Comparison of ENCODE assay signal across 11 cellular contexts in genomic region chr6:114304304-114304887, GRCh38. TPM values are rescaled to one million over a fixed set of nuclear protein-coding genes. Genes with fewer than 3 reads are reported as not detected.
DNase-seq lines count a peak whose midpoint lies in the region; ATAC-seq and TF ChIP-seq lines count a peak whose summit lies in the region.
"Had no signal": no experiment of that assay in that cellular context is flagged by ENCODE, and none has a peak within 500 bp of the region (broad histone marks: within the 10 kb centered on the region; RNA-seq: fewer than 3 reads in every experiment).

No MANE protein-coding gene starts in this region.

- intact Hi-C loops in lower lobe of right lung (cut with DNase I) (no loop called here), thyroid gland (cut with DNase I) (no loop called here), natural killer cell (cut with micrococcal nuclease) (no loop called here)

- H3K4me3 ChIP-seq in lower lobe of right lung (no peak overlapping the region), thyroid gland (replicated peaks in 1 of 3) (no peak overlapping the region)

- ATAC-seq in lower lobe of right lung, result no peak
- no peak for ATAC-seq in GM21786 (IDR thresholded peaks at IDR 0.05; ENCODE audit: unreplicated experiment)
- no peak for ATAC-seq in natural killer cell

- peak; percentile 34 for TF ChIP-seq CTCF in lower lobe of right lung (IDR thresholded peaks at IDR 0.05)
- peak in 2 of 6 experiments; percentile 26 to 46 for TF ChIP-seq CTCF in thyroid gland (IDR thresholded peaks at IDR 0.05)
- TF ChIP-seq CTCF in natural killer cell (IDR thresholded peaks at IDR 0.05), result no peak

- no peaks in the 10 kb centered on the region for H3K36me3 ChIP-seq in lower lobe of right lung
- no peaks in the 10 kb centered on the region for H3K36me3 ChIP-seq in thyroid gland

- H3K9me3 ChIP-seq in lower lobe of right lung, result no peaks in the 10 kb centered on the region
- no peaks in the 10 kb centered on the region for H3K9me3 ChIP-seq in thyroid gland

- H3K4me1 ChIP-seq in lower lobe of right lung (no peaks in the 10 kb centered on the region), thyroid gland (no peaks in the 10 kb centered on the region)

- H3K27ac Mint-ChIP-seq in natural killer cell, result no peak overlapping the region
- H3K27ac Mint-ChIP-seq: activated CD4-positive, alpha-beta T cell treated with anti-CD3 and anti-CD28 coated beads, Interleukin-2, amount 10 ng/mL, durations not matched to agents 7 days and 5 days; memory B cell had no signal

- H3K27me3 Mint-ChIP-seq in natural killer cell (ENCODE audit: low read depth in 2 of 2), result no peaks in the 10 kb centered on the region
- H3K27me3 Mint-ChIP-seq: activated CD4-positive, alpha-beta T cell treated with anti-CD3 and anti-CD28 coated beads, Interleukin-2, amount 10 ng/mL, durations not matched to agents 7 days and 5 days; memory B cell had no signal

- H3K36me3 Mint-ChIP-seq in natural killer cell, result no peaks in the 10 kb centered on the region
- H3K36me3 Mint-ChIP-seq: memory B cell had no signal

- TF ChIP-seq POLR2A in thyroid gland (IDR thresholded peaks at IDR 0.05), result no peak

- no peak overlapping the region for H3K4me3 Mint-ChIP-seq in natural killer cell
- H3K4me3 Mint-ChIP-seq: activated CD4-positive, alpha-beta T cell treated with anti-CD3 and anti-CD28 coated beads, Interleukin-2, amount 10 ng/mL, durations not matched to agents 7 days and 5 days; memory B cell had no signal

- H3K9me3 Mint-ChIP-seq in natural killer cell, result peaks cover 1 to 3% of the 10 kb centered on the region in 2 donors
- H3K9me3 Mint-ChIP-seq: activated CD4-positive, alpha-beta T cell treated with anti-CD3 and anti-CD28 coated beads, Interleukin-2, amount 10 ng/mL, durations not matched to agents 7 days and 5 days had no signal

- H3K4me1 Mint-ChIP-seq in natural killer cell, result no peaks in the 10 kb centered on the region
- H3K4me1 Mint-ChIP-seq: activated CD4-positive, alpha-beta T cell treated with anti-CD3 and anti-CD28 coated beads, Interleukin-2, amount 10 ng/mL, durations not matched to agents 7 days and 5 days; memory B cell had no signal

- WGBS in thyroid gland, 2 donors, result 80 to 92% methylated on average over 1 of the region's 1 CpG

- DNase-seq in EH (ENCODE audit: low read depth) (peak; percentile 11), Kasumi-1 (lab: John Stamatoyannopoulos, UW) (peak; percentile 24 to 56), amniotic epithelial cell (ENCODE audit: low read depth) (peak; percentile 9), lower lobe of right lung (no peak), HPDE6-E6E7 (ENCODE audit: extremely low spot score) (no peak), thyroid gland (no peak), natural killer cell (no peak)
- DNase-seq: activated CD4-positive, alpha-beta T cell treated with anti-CD3 and anti-CD28 coated beads, Interleukin-2, amount 10 ng/mL, durations not matched to agents 7 days and 5 days had no signal

- no peaks in the 10 kb centered on the region for H3K27me3 ChIP-seq in lower lobe of right lung (ENCODE audit: low read depth)
- H3K27me3 ChIP-seq in thyroid gland, result no peaks in the 10 kb centered on the region

- no peak overlapping the region for H3K27ac ChIP-seq in lower lobe of right lung
- no peak overlapping the region for H3K27ac ChIP-seq in thyroid gland

RNA-seq across cellular contexts. Expression of gene HS3ST5, which starts 38.4 kb away (rescaled TPM):
- total RNA-seq in lower lobe of right lung, result 0.12 TPM
- not detected for total RNA-seq in thyroid gland
- total RNA-seq in natural killer cell, result not detected
- total RNA-seq: activated CD4-positive, alpha-beta T cell treated with anti-CD3 and anti-CD28 coated beads, Interleukin-2, amount 10 ng/mL, durations not matched to agents 7 days and 5 days; subcutaneous adipose tissue had no signal

Comparison
In these comparisons a context has a peak if more than half of its experiments do, and no peak if none do; other contexts are left out.
1. DNase-seq: peak in EH (single experiment), Kasumi-1 (2 of 2) and amniotic epithelial cell (single experiment); none in lower lobe of right lung (single experiment), HPDE6-E6E7 (single experiment), thyroid gland (0 of 2) and natural killer cell (single experiment).